Comparison of ENCODE assay signal across 26 cellular contexts in the genomic region with DNA sequence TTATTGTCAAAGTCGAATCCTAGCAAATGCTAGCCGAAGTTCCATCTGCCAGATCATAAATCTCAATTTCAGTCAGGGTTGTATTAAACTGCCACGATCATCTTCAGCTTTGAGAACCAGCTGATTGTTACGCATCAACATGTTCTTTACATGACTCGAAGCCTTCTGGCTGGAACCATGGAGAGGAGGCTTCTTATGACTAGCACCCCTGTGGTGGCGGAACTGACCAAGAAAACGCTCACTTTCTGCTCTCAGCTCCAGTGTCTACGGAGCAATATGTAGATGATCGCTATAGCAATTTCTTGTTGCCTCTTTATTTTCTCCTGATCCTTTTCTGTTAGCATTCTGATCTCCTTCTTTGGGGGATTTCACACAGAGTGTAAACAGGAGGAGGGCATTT.
"Had no signal": no experiment of that assay in that cellular context is flagged by ENCODE, and none has a peak within 500 bp of the region (broad histone marks: within the 10 kb centered on the region; RNA-seq: fewer than 3 reads in every experiment).

No MANE protein-coding gene starts in this region.

- H3K27ac ChIP-seq: colonic mucosa, esophagus muscularis mucosa, heart right ventricle, lower lobe of right lung, ovary, psoas muscle, sigmoid colon, stomach, thyroid gland had no signal

- H3K36me3 Mint-ChIP-seq: immature natural killer cell; natural killer cell; stimulated activated effector memory CD8-positive, alpha-beta T cell treated with anti-CD3 and anti-CD28 coated beads, Interleukin-12 subunit alpha, Interleukin-12 subunit beta, amount 100 ng/mL, for 72 hours; type B pancreatic cell had no signal

- ATAC-seq: heart right ventricle; left ventricle myocardium superior; lower lobe of right lung; natural killer cell; psoas muscle; right cardiac atrium; stimulated activated effector memory CD8-positive, alpha-beta T cell treated with anti-CD3 and anti-CD28 coated beads, Interleukin-12 subunit alpha, Interleukin-12 subunit beta, amount 100 ng/mL, for 72 hours had no signal

- H3K4me3 ChIP-seq: colonic mucosa, esophagus muscularis mucosa, heart right ventricle, lower lobe of right lung, ovary, psoas muscle, sigmoid colon, stomach, thyroid gland had no signal

- H3K4me1 Mint-ChIP-seq: immature natural killer cell; natural killer cell; stimulated activated effector memory CD8-positive, alpha-beta T cell treated with anti-CD3 and anti-CD28 coated beads, Interleukin-12 subunit alpha, Interleukin-12 subunit beta, amount 100 ng/mL, for 72 hours had no signal

- DNase-seq: colonic mucosa; effector CD8-positive, alpha-beta T cell; foreskin melanocyte; glutamatergic neuron; heart right ventricle; hippocampal formation; immature natural killer cell; islet precursor cell; left ventricle myocardium superior; lower lobe of right lung; natural killer cell; occipital lobe; ovary; psoas muscle; right cardiac atrium; sigmoid colon; stimulated activated CD4-positive, alpha-beta T cell treated with anti-CD3 and anti-CD28 coated beads, Interleukin-2, amount 100 ng/mL, for 24 hours; stimulated activated CD4-positive, alpha-beta T cell treated with anti-CD3 and anti-CD28 coated beads, Interleukin-4, amount 100 ng/mL, for 24 hours; stimulated activated naive CD4-positive, alpha-beta T cell treated with Interleukin-2 at 50 U/mL for 16 hours; stomach; thyroid gland had no signal

- H3K27me3 ChIP-seq: colonic mucosa, esophagus muscularis mucosa, heart right ventricle, ovary, sigmoid colon, stomach, thyroid gland had no signal

- H3K4me1 ChIP-seq: colonic mucosa, esophagus muscularis mucosa, heart right ventricle, lower lobe of right lung, psoas muscle, sigmoid colon, stomach, thyroid gland had no signal

- H3K27ac Mint-ChIP-seq: dendritic cell treated with granulocyte-macrophage colony-stimulating factor and Interleukin-4, amounts not matched to agents 40 ng/mL and 50 ng/mL, for 4 days; immature natural killer cell; natural killer cell; stimulated activated effector memory CD8-positive, alpha-beta T cell treated with anti-CD3 and anti-CD28 coated beads, Interleukin-12 subunit alpha, Interleukin-12 subunit beta, amount 100 ng/mL, for 72 hours; type B pancreatic cell had no signal

- H3K4me3 Mint-ChIP-seq: dendritic cell treated with granulocyte-macrophage colony-stimulating factor and Interleukin-4, amounts not matched to agents 40 ng/mL and 50 ng/mL, for 4 days; immature natural killer cell; natural killer cell; stimulated activated effector memory CD8-positive, alpha-beta T cell treated with anti-CD3 and anti-CD28 coated beads, Interleukin-12 subunit alpha, Interleukin-12 subunit beta, amount 100 ng/mL, for 72 hours; type B pancreatic cell had no signal

- H3K36me3 ChIP-seq: colonic mucosa, esophagus muscularis mucosa, heart right ventricle, lower lobe of right lung, ovary, sigmoid colon, stomach, thyroid gland had no signal

- H3K9me3 ChIP-seq: colonic mucosa, lower lobe of right lung, ovary, thyroid gland had no signal

- H3K27me3 Mint-ChIP-seq: dendritic cell treated with granulocyte-macrophage colony-stimulating factor and Interleukin-4, amounts not matched to agents 40 ng/mL and 50 ng/mL, for 4 days; type B pancreatic cell had no signal

- FAIRE-seq: endothelial cell of umbilical vein had no signal
